In the genomic region with DNA sequence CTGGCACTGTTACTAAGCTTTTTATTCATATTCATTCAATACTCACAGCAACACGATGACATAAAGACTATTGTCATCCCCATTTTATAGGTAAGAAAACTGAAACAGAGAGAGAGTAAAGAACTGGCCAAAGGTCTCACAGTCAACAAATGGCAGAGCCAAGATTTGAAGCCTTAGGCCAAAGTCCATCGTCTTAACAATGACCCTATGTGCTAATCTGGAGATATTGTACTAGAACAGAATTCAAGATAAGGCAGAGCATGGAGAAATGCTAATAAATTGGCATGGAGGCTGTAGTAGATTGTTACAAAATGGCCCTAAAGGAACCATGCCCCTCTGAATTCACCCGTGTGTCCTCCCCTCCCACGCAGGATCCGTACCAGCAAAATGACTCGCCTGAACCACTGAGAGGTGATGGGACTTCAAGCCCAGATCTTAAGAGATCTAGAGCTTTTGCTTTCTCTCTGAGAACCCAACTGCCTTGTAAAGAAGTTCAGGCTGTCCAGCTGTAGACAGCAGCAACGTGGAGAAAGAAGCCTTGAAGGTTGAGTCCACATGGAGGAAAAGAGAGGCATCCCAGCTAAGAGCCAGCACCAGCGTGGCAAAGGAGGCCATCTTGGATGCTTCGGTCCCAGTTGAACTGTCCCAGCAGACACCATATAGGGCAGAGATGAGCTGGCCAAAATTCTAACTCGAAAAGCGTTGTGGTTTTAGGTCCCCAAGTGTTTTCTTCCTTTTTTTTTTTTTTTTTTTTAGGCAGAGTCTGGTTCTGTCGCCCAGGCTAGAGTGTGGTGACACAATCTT, we compare ENCODE assay signal across 15 cellular contexts. TPM values are rescaled to one million over a fixed set of nuclear protein-coding genes. Genes with fewer than 3 reads are reported as not detected.
DNase-seq lines count a peak whose midpoint lies in the region; ATAC-seq and TF ChIP-seq lines count a peak whose summit lies in the region.
"Had no signal": no experiment of that assay in that cellular context is flagged by ENCODE, and none has a peak within 500 bp of the region (broad histone marks: within the 10 kb centered on the region; RNA-seq: fewer than 3 reads in every experiment).

No MANE protein-coding gene starts in this region.

- no peaks in the 10 kb centered on the region for H3K36me3 Mint-ChIP-seq in activated naive CD4-positive, alpha-beta T cell treated with anti-CD3 and anti-CD28 coated beads for 36 hours (ENCODE audit: low read depth)
- no peaks in the 10 kb centered on the region for H3K36me3 Mint-ChIP-seq in activated naive CD4-positive, alpha-beta T cell treated with anti-CD3 and anti-CD28 coated beads, Interleukin-2, amount 10 ng/mL, durations not matched to agents 7 days and 5 days
- H3K36me3 Mint-ChIP-seq: activated naive CD4-positive, alpha-beta T cell treated with anti-CD3 and anti-CD28 coated beads, Interleukin-2, amount 50 U/mL, for 24 hours had no signal

- 65 to 79% methylated on average over 12 of the region's 12 CpGs for WGBS in body of pancreas, 2 donors

- DNase-seq in activated naive CD4-positive, alpha-beta T cell treated with anti-CD3 and anti-CD28 coated beads for 36 hours, result peak; percentile 17
- DNase-seq in activated naive CD4-positive, alpha-beta T cell treated with anti-CD3 and anti-CD28 coated beads, Interleukin-2, amount 10 ng/mL, durations not matched to agents 7 days and 5 days, result no peak
- peak; percentile 75 for DNase-seq in NB4 (ENCODE audit: low read depth)
- peak in 2 of 4 donors; percentile 17 to 23 for DNase-seq in body of pancreas
- DNase-seq in stimulated activated naive CD8-positive, alpha-beta T cell treated with anti-CD3 and anti-CD28 coated beads, Interleukin-15, Interleukin-2, amounts not matched to agents 100 U/mL and 50 U/mL, for 24 hours, result peak; percentile 34
- no peak for DNase-seq in NCI-H146 (lab: John Stamatoyannopoulos, UW)
- DNase-seq: GDM1, glutamatergic neuron, IMR-90, NCI-H1105 treated with DMSO at 0.1 percent for 48 hours had no signal

- no peak for TF ChIP-seq CTCF in NB4 (IDR thresholded peaks at IDR 0.05; ENCODE audit: low read depth, low read length)
- no peak for TF ChIP-seq CTCF in body of pancreas (IDR thresholded peaks at IDR 0.05)

- H3K4me1 ChIP-seq in body of pancreas, result peaks cover 7% of the 10 kb centered on the region
- H3K4me1 ChIP-seq: esophagus muscularis mucosa, right atrium auricular region had no signal

- TF ChIP-seq POLR2A in NB4 (IDR thresholded peaks at IDR 0.05; ENCODE audit: extremely low read depth, insufficient read length) (no peak), body of pancreas (IDR thresholded peaks at IDR 0.05) (no peak)

- H3K4me3 ChIP-seq in NB4 (ENCODE audit: low read depth, low read length) (no peak overlapping the region), body of pancreas (no peak overlapping the region)
- H3K4me3 ChIP-seq: esophagus muscularis mucosa, right atrium auricular region had no signal

- H3K4me1 Mint-ChIP-seq in activated naive CD4-positive, alpha-beta T cell treated with anti-CD3 and anti-CD28 coated beads for 36 hours (ENCODE audit: low read depth), result no peaks in the 10 kb centered on the region
- H3K4me1 Mint-ChIP-seq in activated naive CD4-positive, alpha-beta T cell treated with anti-CD3 and anti-CD28 coated beads, Interleukin-2, amount 10 ng/mL, durations not matched to agents 7 days and 5 days, result no peaks in the 10 kb centered on the region
- H3K4me1 Mint-ChIP-seq: activated naive CD4-positive, alpha-beta T cell treated with anti-CD3 and anti-CD28 coated beads, Interleukin-2, amount 50 U/mL, for 24 hours had no signal

- H3K27ac ChIP-seq in body of pancreas, result no peak overlapping the region
- H3K27ac ChIP-seq: esophagus muscularis mucosa, right atrium auricular region had no signal

- no peaks in the 10 kb centered on the region for H3K9me3 ChIP-seq in body of pancreas
- H3K9me3 ChIP-seq: esophagus muscularis mucosa, right atrium auricular region had no signal

- intact Hi-C loops in activated naive CD4-positive, alpha-beta T cell treated with anti-CD3 and anti-CD28 coated beads for 36 hours (cut with micrococcal nuclease), result no loop called here
- intact Hi-C loops in body of pancreas (cut with DNase I), result no loop called here

- no peaks in the 10 kb centered on the region for H3K9me3 Mint-ChIP-seq in activated naive CD4-positive, alpha-beta T cell treated with anti-CD3 and anti-CD28 coated beads for 36 hours
- no peaks in the 10 kb centered on the region for H3K9me3 Mint-ChIP-seq in activated naive CD4-positive, alpha-beta T cell treated with anti-CD3 and anti-CD28 coated beads, Interleukin-2, amount 10 ng/mL, durations not matched to agents 7 days and 5 days
- H3K9me3 Mint-ChIP-seq: activated naive CD4-positive, alpha-beta T cell treated with anti-CD3 and anti-CD28 coated beads, Interleukin-2, amount 50 U/mL, for 24 hours had no signal

- CTCF ChIA-PET in activated naive CD4-positive, alpha-beta T cell treated with anti-CD3 and anti-CD28 coated beads for 36 hours (lab: Charles Lee), result interaction anchor here (0.6 to 1.4 kb wide), 3 partner anchors 10 to 533 kb away, joined by 4 to 9 read pairs (median 9); no protein-coding TSS in a partner anchor
- CTCF ChIA-PET in activated naive CD4-positive, alpha-beta T cell treated with anti-CD3 and anti-CD28 coated beads, Interleukin-2, amount 10 ng/mL, durations not matched to agents 7 days and 5 days (lab: Charles Lee), result no interaction called here

- H3K27me3 Mint-ChIP-seq in activated naive CD4-positive, alpha-beta T cell treated with anti-CD3 and anti-CD28 coated beads for 36 hours (ENCODE audit: low read depth), result no peaks in the 10 kb centered on the region
- H3K27me3 Mint-ChIP-seq in activated naive CD4-positive, alpha-beta T cell treated with anti-CD3 and anti-CD28 coated beads, Interleukin-2, amount 10 ng/mL, durations not matched to agents 7 days and 5 days, result peaks cover 18% of the 10 kb centered on the region
- H3K27me3 Mint-ChIP-seq: activated naive CD4-positive, alpha-beta T cell treated with anti-CD3 and anti-CD28 coated beads, Interleukin-2, amount 50 U/mL, for 24 hours had no signal

- H3K4me3 Mint-ChIP-seq in activated naive CD4-positive, alpha-beta T cell treated with anti-CD3 and anti-CD28 coated beads for 36 hours, result no peak overlapping the region
- H3K4me3 Mint-ChIP-seq in activated naive CD4-positive, alpha-beta T cell treated with anti-CD3 and anti-CD28 coated beads, Interleukin-2, amount 10 ng/mL, durations not matched to agents 7 days and 5 days, result no peak overlapping the region
- H3K4me3 Mint-ChIP-seq: activated naive CD4-positive, alpha-beta T cell treated with anti-CD3 and anti-CD28 coated beads, Interleukin-2, amount 50 U/mL, for 24 hours had no signal

- no peaks in the 10 kb centered on the region for H3K36me3 ChIP-seq in body of pancreas (replicated peaks in 1 of 2; ENCODE audit: insufficient read depth in 1 of 2, low read depth in 2 of 2)
- H3K36me3 ChIP-seq: esophagus muscularis mucosa, right atrium auricular region had no signal

- H3K27me3 ChIP-seq in body of pancreas, result no peaks in the 10 kb centered on the region
- H3K27me3 ChIP-seq: esophagus muscularis mucosa, right atrium auricular region had no signal

- no peak overlapping the region for H3K27ac Mint-ChIP-seq in activated naive CD4-positive, alpha-beta T cell treated with anti-CD3 and anti-CD28 coated beads for 36 hours
- no peak overlapping the region for H3K27ac Mint-ChIP-seq in activated naive CD4-positive, alpha-beta T cell treated with anti-CD3 and anti-CD28 coated beads, Interleukin-2, amount 10 ng/mL, durations not matched to agents 7 days and 5 days
- H3K27ac Mint-ChIP-seq: activated naive CD4-positive, alpha-beta T cell treated with anti-CD3 and anti-CD28 coated beads, Interleukin-2, amount 50 U/mL, for 24 hours had no signal

- ATAC-seq in body of pancreas, result peak; percentile 30
- peak; percentile 81 for ATAC-seq in stimulated activated naive CD8-positive, alpha-beta T cell treated with anti-CD3 and anti-CD28 coated beads, Interleukin-15, Interleukin-2, amounts not matched to agents 100 U/mL and 50 U/mL, for 24 hours
- ATAC-seq in HG02840 (IDR thresholded peaks at IDR 0.05; ENCODE audit: low FRiP score, unreplicated experiment), result no peak
- ATAC-seq in GM21515 (IDR thresholded peaks at IDR 0.05; ENCODE audit: unreplicated experiment), result no peak

RNA-seq across cellular contexts. Expression of gene RBM47, which starts 52.8 kb away (rescaled TPM):
- 1 to 10 TPM; 1.1 to 1.7 TPM for total RNA-seq in activated naive CD4-positive, alpha-beta T cell treated with anti-CD3 and anti-CD28 coated beads for 36 hours
- 10 to 100 TPM; 79.9 to 99.5 TPM for total RNA-seq in body of pancreas

Comparison
In these comparisons a context has a peak if more than half of its experiments do, and no peak if none do; other contexts are left out.
1. DNase-seq: peak in activated naive CD4-positive, alpha-beta T cell treated with anti-CD3 and anti-CD28 coated beads for 36 hours (single experiment), NB4 (single experiment) and stimulated activated naive CD8-positive, alpha-beta T cell treated with anti-CD3 and anti-CD28 coated beads, Interleukin-15, Interleukin-2, amounts not matched to agents 100 U/mL and 50 U/mL, for 24 hours (single experiment); none in activated naive CD4-positive, alpha-beta T cell treated with anti-CD3 and anti-CD28 coated beads, Interleukin-2, amount 10 ng/mL, durations not matched to agents 7 days and 5 days (single experiment) and NCI-H146 (single experiment).
2. ATAC-seq: peak in body of pancreas (single experiment) and stimulated activated naive CD8-positive, alpha-beta T cell treated with anti-CD3 and anti-CD28 coated beads, Interleukin-15, Interleukin-2, amounts not matched to agents 100 U/mL and 50 U/mL, for 24 hours (single experiment); none in HG02840 (single experiment) and GM21515 (single experiment).
3. RNA of gene RBM47, which starts 52.8 kb away (total RNA-seq): 79.9 to 99.5 TPM in body of pancreas; 1.1 to 1.7 TPM in activated naive CD4-positive, alpha-beta T cell treated with anti-CD3 and anti-CD28 coated beads for 36 hours; every median in the first group is over 10 times any median in the second.